Comparison of ENCODE assay signal across 12 cellular contexts in genomic region chr3:55484191-55484644, GRCh38. TPM values are rescaled to one million over a fixed set of nuclear protein-coding genes. Genes with fewer than 3 reads are reported as not detected.
DNase-seq lines count a peak whose midpoint lies in the region; ATAC-seq and TF ChIP-seq lines count a peak whose summit lies in the region.
"Had no signal": no experiment of that assay in that cellular context is flagged by ENCODE, and none has a peak within 500 bp of the region (broad histone marks: within the 10 kb centered on the region; RNA-seq: fewer than 3 reads in every experiment).

No MANE protein-coding gene starts in this region.

- H4K20me1 ChIP-seq in osteoblast (ENCODE audit: insufficient read depth, low read length): no peaks in the 10 kb centered on the region

- peak overlapping the region; percentile 97 for H3K4me2 ChIP-seq in osteoblast (ENCODE audit: insufficient read depth, low read length)

- H3K79me2 ChIP-seq in osteoblast (ENCODE audit: insufficient read depth, low read length): peaks cover 90% of the 10 kb centered on the region

- peaks cover 30% of the 10 kb centered on the region for H3K36me3 ChIP-seq in osteoblast (ENCODE audit: insufficient read depth, low read length)

- ATAC-seq in GM21723 (IDR thresholded peaks at IDR 0.05; ENCODE audit: unreplicated experiment) (no peak), sciatic nerve (no peak), HG02571 (IDR thresholded peaks at IDR 0.05; ENCODE audit: unreplicated experiment) (no peak)

- H3K27ac ChIP-seq in RWPE1: peak overlapping the region; percentile 87
- H3K27ac ChIP-seq in osteoblast (ENCODE audit: low read depth, low read length): peak overlapping the region; percentile 98

- peaks cover 33% of the 10 kb centered on the region for H3K4me1 ChIP-seq in osteoblast (ENCODE audit: insufficient read depth, low read length)

- H3K9me3 ChIP-seq in osteoblast (ENCODE audit: low read depth, low read length): no peaks in the 10 kb centered on the region

- H3K4me3 ChIP-seq in fibroblast of mammary gland (ENCODE audit: control insufficient read depth, low read depth, low read length): peak overlapping the region; percentile 92
- peak overlapping the region; percentile 97 for H3K4me3 ChIP-seq in osteoblast (ENCODE audit: insufficient read depth, low read length)

- intact Hi-C loops in sciatic nerve (cut with DNase I): loop anchor here (10.0 kb wide), 2 partner anchors 261 to 771 kb away; no protein-coding TSS in a partner anchor

- DNase-seq in EH (ENCODE audit: low read depth) (peak; percentile 62), RWPE1 (ENCODE audit: low spot score) (no peak), fibroblast of mammary gland (ENCODE audit: low read depth) (no peak), osteoblast (ENCODE audit: insufficient read length, low spot score, missing footprints) (no peak), sciatic nerve (ENCODE audit: low spot score) (no peak), DMS53 (lab: John Stamatoyannopoulos, UW) (no peak)
- DNase-seq: activated gamma-delta T cell treated with Interleukin-2 at 50 U/mL for 16 hours; CD4-positive, CD25-positive, alpha-beta regulatory T cell; left colon; NCI-H2029 had no signal

- CTCF ChIA-PET in RWPE1 (lab: Yijun Ruan, JAX): interaction anchor here (0.6 kb wide), 1 partner anchor 32 kb away, joined by 3 read pairs; no protein-coding TSS in a partner anchor

- H2AFZ ChIP-seq in osteoblast (ENCODE audit: low read length): no peak overlapping the region

- TF ChIP-seq CTCF in RWPE1 (conservative IDR thresholded peaks at IDR 0.05; ENCODE audit: low read depth): no peak
- no peak for TF ChIP-seq CTCF in fibroblast of mammary gland (conservative IDR thresholded peaks at IDR 0.05; ENCODE audit: control insufficient read depth, insufficient read depth, low read depth, low read length)
- TF ChIP-seq CTCF in osteoblast (IDR thresholded peaks at IDR 0.05; ENCODE audit: extremely low read depth, low read depth, low read length): no peak

- no peaks in the 10 kb centered on the region for H3K27me3 ChIP-seq in osteoblast (ENCODE audit: insufficient read depth, low read length)

- POLR2A ChIA-PET in RWPE1 (lab: Yijun Ruan, JAX; ENCODE audit: low non-redundant PET): no interaction called here

RNA-seq across cellular contexts. Expression of gene WNT5A, which starts 2.9 kb away (rescaled TPM):
- 116 and 145 TPM in 2 replicates for total RNA-seq in osteoblast
- total RNA-seq in sciatic nerve: 4.7 TPM
- total RNA-seq: CD4-positive, CD25-positive, alpha-beta regulatory T cell had no signal

Comparison
In these comparisons a context has a peak if more than half of its experiments do, and no peak if none do; other contexts are left out.
1. RNA of gene WNT5A, which starts 2.9 kb away (total RNA-seq): 116 to 145 TPM in osteoblast; 4.7 TPM in sciatic nerve (single experiment); every median in the first group is over 10 times any median in the second.